In genomic region chr11:107275632-107276031, GRCh38 we compare ENCODE assay signal across 20 cellular contexts.
DNase-seq lines count a peak whose midpoint lies in the region; ATAC-seq, FAIRE-seq and TF ChIP-seq lines count a peak whose summit lies in the region.
"Had no signal": no experiment of that assay in that cellular context is flagged by ENCODE, and none has a peak within 500 bp of the region (broad histone marks: within the 10 kb centered on the region; RNA-seq: fewer than 3 reads in every experiment).

No MANE protein-coding gene starts in this region.

- H3K4me3 ChIP-seq in GM23248 = no peak overlapping the region
- H3K4me3 ChIP-seq in MG63 = no peak overlapping the region
- no peak overlapping the region for H3K4me3 ChIP-seq in epithelial cell of esophagus (ENCODE audit: low read length)
- H3K4me3 ChIP-seq in kidney (ENCODE audit: low read length in 2 of 2) = no peak overlapping the region

- no peak for TF ChIP-seq CTCF in epithelial cell of esophagus (IDR thresholded peaks at IDR 0.05; ENCODE audit: insufficient read depth, low read depth, low read length, missing control alignments)
- no peak for TF ChIP-seq CTCF in kidney (IDR thresholded peaks at IDR 0.05; ENCODE audit: borderline replicate concordance, extremely low read depth, insufficient read depth)

- no peaks in the 10 kb centered on the region for H3F3A ChIP-seq in GM23248 (ENCODE audit: insufficient read depth)

- H3K9me3 ChIP-seq in GM23248 (ENCODE audit: low read depth) (no peaks in the 10 kb centered on the region), MG63 (no peaks in the 10 kb centered on the region), kidney (ENCODE audit: control insufficient read depth in 1 of 2, low read length in 2 of 2) (peaks cover 0 to 3% of the 10 kb centered on the region in 2 donors)

- H3K36me3 ChIP-seq in GM23248 (ENCODE audit: low read depth) (no peaks in the 10 kb centered on the region), MG63 (no peaks in the 10 kb centered on the region), kidney (ENCODE audit: control insufficient read depth in 1 of 2, insufficient read depth in 2 of 2, low read length in 2 of 2) (no peaks in the 10 kb centered on the region)

- WGBS in GM23248 (ENCODE audit: low coverage in 1 of 2, low lambda C conversion rate in 2 of 2, missing lambda C conversion rate in 2 of 2), 2 experiments = 16 to 30% methylated on average over 1 of the region's 1 CpG

- H3K4me2 ChIP-seq in GM23248 (ENCODE audit: unreplicated experiment) = no peak overlapping the region

- no peaks in the 10 kb centered on the region for H4K20me1 ChIP-seq in GM23248 (ENCODE audit: insufficient read depth)

- DNase-seq in GM23248 (peak; percentile 26), MG63 (peak; percentile 27), epithelial cell of esophagus (ENCODE audit: low read depth) (peak; percentile 12), superior temporal gyrus (ENCODE audit: extremely low spot score) (peak; percentile 26), midbrain (lab: John Stamatoyannopoulos, UW) (no peak), kidney (no peak)
- DNase-seq: ACHN; C1 segment of cervical spinal cord; CD8-positive, alpha-beta memory T cell; DMS79; H9; Karpas-422; NCI-H1694 treated with DMSO at 0.1 percent for 48 hours; NCI-H748 treated with DMSO at 0.1 percent for 48 hours; RPMI8226; SIG-M5 had no signal

- H3K27ac ChIP-seq in GM23248 = no peak overlapping the region
- no peak overlapping the region for H3K27ac ChIP-seq in kidney (ENCODE audit: low read depth in 2 of 2, low read length in 2 of 2)
- H3K27ac ChIP-seq: HL-60 had no signal

- H3K4me1 ChIP-seq in GM23248 (ENCODE audit: insufficient read depth) (no peaks in the 10 kb centered on the region), kidney (ENCODE audit: control insufficient read depth in 1 of 2, insufficient read depth in 1 of 2, low read depth in 1 of 2, low read length in 2 of 2) (no peaks in the 10 kb centered on the region)

- ATAC-seq in HG03520 (IDR thresholded peaks at IDR 0.05; ENCODE audit: unreplicated experiment) = no peak
- ATAC-seq: SK-N-SH treated with all-trans-retinoic acid at 6 μM for 48 hours had no signal

- H3K9me2 ChIP-seq in GM23248 (ENCODE audit: insufficient read depth) = no peaks in the 10 kb centered on the region; the same call in 1 of the 2 replicates

- H2AFZ ChIP-seq in GM23248 = no peak overlapping the region

- no peaks in the 10 kb centered on the region for H3K79me2 ChIP-seq in GM23248 (ENCODE audit: insufficient read depth)

- no peak for FAIRE-seq in kidney (lab: Jason Lieb, UNC)
- FAIRE-seq: G401.6 had no signal

- intact Hi-C loops in kidney (cut with DNase I) = no loop called here

- H3K27me3 ChIP-seq in GM23248 (replicated peaks; ENCODE audit: insufficient read depth) (no peaks in the 10 kb centered on the region), MG63 (no peaks in the 10 kb centered on the region)

- in situ Hi-C loops in GM23248 (cut with MboI) = no loop called here

- no peak overlapping the region for H3K9ac ChIP-seq in GM23248
- H3K9ac ChIP-seq in kidney (ENCODE audit: low read length in 2 of 2) = no peak overlapping the region

Comparison
In these comparisons a context has a peak if more than half of its experiments do, and no peak if none do; other contexts are left out.
1. DNase-seq: peak in GM23248 (single experiment), MG63 (single experiment), epithelial cell of esophagus (single experiment) and superior temporal gyrus (single experiment); none in midbrain (single experiment) and kidney (single experiment).